ENCODE assay signal across 17 cellular contexts in genomic region chr16:50731130-50731988, GRCh38. TPM values are rescaled to one million over a fixed set of nuclear protein-coding genes. Genes with fewer than 3 reads are reported as not detected.
DNase-seq lines count a peak whose midpoint lies in the region; ATAC-seq and TF ChIP-seq lines count a peak whose summit lies in the region.
"Had no signal": no experiment of that assay in that cellular context is flagged by ENCODE, and none has a peak within 500 bp of the region (broad histone marks: within the 10 kb centered on the region; RNA-seq: fewer than 3 reads in every experiment).

No MANE protein-coding gene starts in this region.

- peak overlapping the region; percentile 52 for H3K27ac Mint-ChIP-seq in activated T-cell treated with anti-CD3 and anti-CD28 coated beads, Interleukin-2, amount 50 U/mL, for 72 hours
- H3K27ac Mint-ChIP-seq in T-helper 17 cell (peak overlapping the region; percentile 91), H9 (peak overlapping the region in 1 of 3 experiments; percentile 49; a peak in 1 of 7 replicates), osteocyte (ENCODE audit: unreplicated experiment) (no peak overlapping the region)
- H3K27ac Mint-ChIP-seq: stimulated activated memory B cell treated with anti-CD40 and anti-IgM and Interleukin-4, amounts not matched to agents 10 μg/mL and 1 μg/mL and 100 μg/mL, for 72 hours; type B pancreatic cell had no signal

- intact Hi-C loops in tibial artery (cut with DNase I; ENCODE audit: low total_unique reads) (no loop called here), posterior cingulate gyrus (cut with DNase I) (no loop called here)

- H2BK15ac ChIP-seq in H9 (ENCODE audit: low read depth, low read length) = no peak overlapping the region

- H4K91ac ChIP-seq in H9 (ENCODE audit: insufficient read length, low read depth, low read length) = no peak overlapping the region

- no peak overlapping the region for H2BK5ac ChIP-seq in H9 (ENCODE audit: insufficient read length, low read length)

- no peak overlapping the region for H3K9ac ChIP-seq in H9 (ENCODE audit: extremely low read depth, insufficient read length, low read length)

- H4K5ac ChIP-seq in H9 (ENCODE audit: insufficient read length, low read depth, low read length) = no peak overlapping the region

- H3K56ac ChIP-seq in H9 (ENCODE audit: insufficient read length, low read depth, low read length) = no peak overlapping the region

- no peak overlapping the region for H3K4me2 ChIP-seq in H9 (ENCODE audit: insufficient read depth, insufficient read length, low read length)

- no peak overlapping the region for H3K4me3 ChIP-seq in tibial artery

- no peak overlapping the region for H3T11ph ChIP-seq in H9 (ENCODE audit: low read length)

- H3K27ac ChIP-seq in tibial artery = peak overlapping the region; percentile 66 to 73
- H3K27ac ChIP-seq in H9 (ENCODE audit: insufficient read length, low read depth, low read length) = no peak overlapping the region
- H3K27ac ChIP-seq: RWPE1 had no signal

- H4K8ac ChIP-seq in H9 (replicated peaks; ENCODE audit: insufficient read length, low read depth, low read length) = no peak overlapping the region

- peak overlapping the region; percentile 13 to 34 for H3K4me3 Mint-ChIP-seq in activated T-cell treated with anti-CD3 and anti-CD28 coated beads, Interleukin-2, amount 50 U/mL, for 72 hours
- H3K4me3 Mint-ChIP-seq in T-helper 17 cell (no peak overlapping the region), H9 (no peak overlapping the region), osteocyte (ENCODE audit: unreplicated experiment) (no peak overlapping the region)
- H3K4me3 Mint-ChIP-seq: stimulated activated memory B cell treated with anti-CD40 and anti-IgM and Interleukin-4, amounts not matched to agents 10 μg/mL and 1 μg/mL and 100 μg/mL, for 72 hours; type B pancreatic cell had no signal

- H3K9me3 ChIP-seq in T-helper 17 cell (ENCODE audit: control insufficient read depth, low read length, poor library complexity, severe bottlenecking) (no peaks in the 10 kb centered on the region), tibial artery (no peaks in the 10 kb centered on the region), H9 (ENCODE audit: control insufficient read depth, low read depth, low read length) (no peaks in the 10 kb centered on the region)

- ATAC-seq in activated T-cell treated with anti-CD3 and anti-CD28 coated beads, Interleukin-2, amount 50 U/mL, for 72 hours (replicated peaks in 1 of 2) = peak; percentile 70 to 78
- peak; percentile 68 for ATAC-seq in T-helper 17 cell
- ATAC-seq: left lobe of liver; stimulated activated memory B cell treated with anti-CD40 and anti-IgM and Interleukin-4, amounts not matched to agents 10 μg/mL and 1 μg/mL and 100 μg/mL, for 72 hours had no signal

- H3K14ac ChIP-seq in H9 (ENCODE audit: insufficient read depth, low read length) = no peak overlapping the region; the same call in 1 of the 2 replicates

- H3K4me1 Mint-ChIP-seq in activated T-cell treated with anti-CD3 and anti-CD28 coated beads, Interleukin-2, amount 50 U/mL, for 72 hours (ENCODE audit: low read depth) = peaks cover 43% of the 10 kb centered on the region
- H3K4me1 Mint-ChIP-seq in T-helper 17 cell (peaks cover 14% of the 10 kb centered on the region), H9 (no peaks in the 10 kb centered on the region; a peak in 1 of 4 replicates), osteocyte (ENCODE audit: unreplicated experiment) (no peaks in the 10 kb centered on the region)

- H3K18ac ChIP-seq in H9 (ENCODE audit: insufficient read length, low read depth, low read length) = no peak overlapping the region

- H2BK12ac ChIP-seq in H9 (ENCODE audit: insufficient read length, low read depth, low read length) = no peak overlapping the region

- H3K9me3 Mint-ChIP-seq in activated T-cell treated with anti-CD3 and anti-CD28 coated beads, Interleukin-2, amount 50 U/mL, for 72 hours = peaks cover 1 to 2% of the 10 kb centered on the region in 2 donors
- H3K9me3 Mint-ChIP-seq in H9 (peaks cover 0 to 2% of the 10 kb centered on the region in 2 experiments; a peak in 1 of 5 replicates), osteocyte (ENCODE audit: unreplicated experiment) (no peaks in the 10 kb centered on the region)
- H3K9me3 Mint-ChIP-seq: stimulated activated memory B cell treated with anti-CD40 and anti-IgM and Interleukin-4, amounts not matched to agents 10 μg/mL and 1 μg/mL and 100 μg/mL, for 72 hours had no signal

- no peak overlapping the region for H3K4ac ChIP-seq in H9 (ENCODE audit: low read depth, low read length)

- no peak for DNase-seq in activated T-cell treated with anti-CD3 and anti-CD28 coated beads, Interleukin-2, amount 50 U/mL, for 72 hours
- no peak for DNase-seq in activated T-cell treated with anti-CD3 and anti-CD28 coated beads, Interleukin-2, amount 50 U/mL, for 1 hour
- DNase-seq in T-helper 17 cell (no peak), ecto neural progenitor cell (ENCODE audit: low spot score) (peak; percentile 43), tibial artery (peak in 1 of 2 donors; percentile 54), H9 (no peak), posterior cingulate gyrus (no peak), osteocyte (ENCODE audit: extremely low spot score, unreplicated experiment) (no peak)
- DNase-seq: NCI-H146; NCI-H2227 treated with DMSO at 0.1 percent for 48 hours; stimulated activated CD4-positive, alpha-beta T cell treated with anti-CD3 and anti-CD28 coated beads, Interleukin-15, amount 100 ng/mL, for 24 hours had no signal

- no peak overlapping the region for H2BK120ac ChIP-seq in H9 (ENCODE audit: low read depth, low read length, poor library complexity, severe bottlenecking)

- no peaks in the 10 kb centered on the region for H3K23me2 ChIP-seq in H9 (ENCODE audit: insufficient read length, low read depth, low read length, poor library complexity, severe bottlenecking)

- H3K36me3 ChIP-seq in tibial artery = no peaks in the 10 kb centered on the region

- no peaks in the 10 kb centered on the region for H3K79me2 ChIP-seq in H9 (ENCODE audit: insufficient read depth, low read length)

- no peak overlapping the region for H2AK5ac ChIP-seq in H9 (ENCODE audit: insufficient read length, low read length)

- no peaks in the 10 kb centered on the region for H3K79me1 ChIP-seq in H9 (ENCODE audit: insufficient read depth, low read depth, low read length, poor library complexity, severe bottlenecking)

- H2AFZ ChIP-seq in H9 (ENCODE audit: low read length) = no peak overlapping the region

- peaks cover 4 to 13% of the 10 kb centered on the region in 2 donors for H3K36me3 Mint-ChIP-seq in activated T-cell treated with anti-CD3 and anti-CD28 coated beads, Interleukin-2, amount 50 U/mL, for 72 hours (ENCODE audit: insufficient read depth in 2 of 2)
- H3K36me3 Mint-ChIP-seq in T-helper 17 cell (ENCODE audit: low read depth) (peaks cover 5% of the 10 kb centered on the region), H9 (ENCODE audit: insufficient read depth in 1 of 3, low read depth in 3 of 3) (no peaks in the 10 kb centered on the region), osteocyte (ENCODE audit: unreplicated experiment) (no peaks in the 10 kb centered on the region)
- H3K36me3 Mint-ChIP-seq: type B pancreatic cell had no signal

- H2BK20ac ChIP-seq in H9 (ENCODE audit: low read depth, low read length, poor library complexity, severe bottlenecking) = no peak overlapping the region

- WGBS in H9 (ENCODE audit: extremely low coverage, insufficient read length, low lambda C conversion rate) = no CpG with 5 or more reads among the region's 6 CpGs

- no peak overlapping the region for H3K23ac ChIP-seq in H9 (ENCODE audit: insufficient read length, low read depth, low read length)

- peaks cover 0 to 35% (median 12%) of the 10 kb centered on the region in 4 donors for H3K4me1 ChIP-seq in tibial artery
- H3K4me1 ChIP-seq in H9 (ENCODE audit: insufficient read depth, low read length) = no peaks in the 10 kb centered on the region

- H3K27me3 Mint-ChIP-seq in activated T-cell treated with anti-CD3 and anti-CD28 coated beads, Interleukin-2, amount 50 U/mL, for 72 hours (ENCODE audit: low read depth) = no peaks in the 10 kb centered on the region
- no peaks in the 10 kb centered on the region for H3K27me3 Mint-ChIP-seq in T-helper 17 cell
- H3K27me3 Mint-ChIP-seq in H9 (ENCODE audit: low read depth) = peaks cover 8% of the 10 kb centered on the region
- peaks cover 17% of the 10 kb centered on the region for H3K27me3 Mint-ChIP-seq in osteocyte (ENCODE audit: unreplicated experiment)
- H3K27me3 Mint-ChIP-seq: stimulated activated memory B cell treated with anti-CD40 and anti-IgM and Interleukin-4, amounts not matched to agents 10 μg/mL and 1 μg/mL and 100 μg/mL, for 72 hours had no signal

- TF ChIP-seq CTCF in tibial artery (IDR thresholded peaks at IDR 0.05) (no peak), H9 (conservative IDR thresholded peaks at IDR 0.05) (no peak), osteocyte (IDR thresholded peaks at IDR 0.05) (no peak)

- H4K20me1 ChIP-seq in H9 (ENCODE audit: control insufficient read depth, insufficient read depth, insufficient read length) = no peaks in the 10 kb centered on the region

- no peaks in the 10 kb centered on the region for H3K27me3 ChIP-seq in tibial artery
- H3K27me3 ChIP-seq in H9 (ENCODE audit: insufficient read depth, low read length) = no peaks in the 10 kb centered on the region

RNA-seq across cellular contexts. Expression of gene CYLD, which starts 10.5 kb away (rescaled TPM):
- 100 to 1,000 TPM; 194 to 222 TPM for total RNA-seq in activated T-cell treated with anti-CD3 and anti-CD28 coated beads, Interleukin-2, amount 50 U/mL, for 72 hours
- total RNA-seq in T-helper 17 cell (100 to 1,000 TPM; 411 to 412 TPM), H9 (2021) (12.5 and 13.3 TPM in 2 replicates), osteocyte (26.7 and 27.8 TPM in 2 replicates)

RNA-seq across cellular contexts. Expression of gene NOD2, which starts 38.0 kb away (rescaled TPM):
- total RNA-seq in activated T-cell treated with anti-CD3 and anti-CD28 coated beads, Interleukin-2, amount 50 U/mL, for 72 hours = 10 to 100 TPM; 11.3 to 13.0 TPM
- 10 to 100 TPM in 1 of 2 donors, 1 to 10 TPM in 1; 9.4 to 16.6 TPM for total RNA-seq in T-helper 17 cell
- total RNA-seq in H9 (2021) = 0.17 and 0.26 TPM in 2 replicates
- not detected in 2 replicates for total RNA-seq in osteocyte
- total RNA-seq: H4 had no signal

RNA-seq across cellular contexts. Expression of gene SNX20, which starts 50.2 kb away (rescaled TPM):
- 10 to 100 TPM; 45.2 to 49.9 TPM for total RNA-seq in activated T-cell treated with anti-CD3 and anti-CD28 coated beads, Interleukin-2, amount 50 U/mL, for 72 hours
- total RNA-seq in T-helper 17 cell (10 to 100 TPM; 44.0 to 58.9 TPM), H9 (2021) (not detected in 2 replicates), osteocyte (not detected in 2 replicates)
- total RNA-seq: H4, M059J had no signal

Comparison
In these comparisons a context has a peak if more than half of its experiments do, and no peak if none do; other contexts are left out.
1. H3K4me3 Mint-ChIP-seq: peak in activated T-cell treated with anti-CD3 and anti-CD28 coated beads, Interleukin-2, amount 50 U/mL, for 72 hours (2 of 2); none in T-helper 17 cell (single experiment), H9 (0 of 2) and osteocyte (single experiment).
2. RNA of gene SNX20, which starts 50.2 kb away (total RNA-seq): 44.0 to 58.9 TPM in T-helper 17 cell and 45.2 to 49.9 TPM in activated T-cell treated with anti-CD3 and anti-CD28 coated beads, Interleukin-2, amount 50 U/mL, for 72 hours; not detected in H9 and not detected in osteocyte; every median in the first group is over 10 times any median in the second.